ENCODE assay signal across 28 cellular contexts in genomic region chr4:6035786-6036185, GRCh38. TPM values are rescaled to one million over a fixed set of nuclear protein-coding genes. Genes with fewer than 3 reads are reported as not detected.
"Had no signal": no experiment of that assay in that cellular context is flagged by ENCODE, and none has a peak within 500 bp of the region (broad histone marks: within the 10 kb centered on the region; RNA-seq: fewer than 3 reads in every experiment).

No MANE protein-coding gene starts in this region.

- H3K9me3 ChIP-seq: colonic mucosa, gastroesophageal sphincter, heart right ventricle, left ventricle myocardium inferior, lower lobe of right lung, prostate gland, right atrium auricular region, thoracic aorta, tibial nerve, upper lobe of left lung, uterus had no signal

- H3K4me3 ChIP-seq: colonic mucosa, gastroesophageal sphincter, heart right ventricle, left ventricle myocardium inferior, lower lobe of right lung, prostate gland, right atrium auricular region, smooth muscle cell, thoracic aorta, tibial nerve, upper lobe of left lung, uterus had no signal

- DNase-seq: colonic mucosa; effector CD8-positive, alpha-beta T cell; endodermal cell; foreskin fibroblast; heart right ventricle; hippocampal formation; kidney glomerular epithelial cell; left colon; left ventricle myocardium inferior; lower lobe of right lung; naive thymus-derived CD8-positive, alpha-beta T cell; nucleus accumbens; stimulated activated CD4-positive, alpha-beta T cell treated with anti-CD3 and anti-CD28 coated beads, Interleukin-2, amount 100 ng/mL, for 24 hours; stimulated activated CD4-positive, alpha-beta T cell treated with anti-CD3 and anti-CD28 coated beads, Interleukin-4, amount 100 ng/mL, for 4 hours; stimulated activated naive B cell treated with anti-CD40 and anti-IgM and Interleukin-4, amounts not matched to agents 10 μg/mL and 1 μg/mL and 100 μg/mL, for 72 hours; uterus had no signal

- FAIRE-seq: islet of Langerhans had no signal

- H3K27me3 ChIP-seq: colonic mucosa, gastroesophageal sphincter, right atrium auricular region, tibial nerve, upper lobe of left lung, uterus had no signal

- H3K36me3 ChIP-seq: colonic mucosa, gastroesophageal sphincter, heart right ventricle, left ventricle myocardium inferior, lower lobe of right lung, prostate gland, right atrium auricular region, thoracic aorta, tibial nerve, upper lobe of left lung, uterus had no signal

- H3K27ac ChIP-seq: colonic mucosa, epithelial cell of prostate, gastroesophageal sphincter, heart right ventricle, left ventricle myocardium inferior, lower lobe of right lung, prostate gland, right atrium auricular region, thoracic aorta, tibial nerve, upper lobe of left lung, uterus had no signal

- H3K4me1 ChIP-seq: colonic mucosa, left ventricle myocardium inferior, lower lobe of right lung, prostate gland, tibial nerve, upper lobe of left lung, uterus had no signal

RNA-seq across cellular contexts. Expression of gene C4orf50, which starts 17.6 kb away (rescaled TPM):
- total RNA-seq: chondrocyte; left ventricle myocardium inferior; mesenteric fat pad; naive thymus-derived CD8-positive, alpha-beta T cell; osteocyte; right atrium auricular region; smooth muscle cell had no signal
- polyA plus RNA-seq: heart right ventricle; naive thymus-derived CD8-positive, alpha-beta T cell; smooth muscle cell had no signal
